In the genomic region with DNA sequence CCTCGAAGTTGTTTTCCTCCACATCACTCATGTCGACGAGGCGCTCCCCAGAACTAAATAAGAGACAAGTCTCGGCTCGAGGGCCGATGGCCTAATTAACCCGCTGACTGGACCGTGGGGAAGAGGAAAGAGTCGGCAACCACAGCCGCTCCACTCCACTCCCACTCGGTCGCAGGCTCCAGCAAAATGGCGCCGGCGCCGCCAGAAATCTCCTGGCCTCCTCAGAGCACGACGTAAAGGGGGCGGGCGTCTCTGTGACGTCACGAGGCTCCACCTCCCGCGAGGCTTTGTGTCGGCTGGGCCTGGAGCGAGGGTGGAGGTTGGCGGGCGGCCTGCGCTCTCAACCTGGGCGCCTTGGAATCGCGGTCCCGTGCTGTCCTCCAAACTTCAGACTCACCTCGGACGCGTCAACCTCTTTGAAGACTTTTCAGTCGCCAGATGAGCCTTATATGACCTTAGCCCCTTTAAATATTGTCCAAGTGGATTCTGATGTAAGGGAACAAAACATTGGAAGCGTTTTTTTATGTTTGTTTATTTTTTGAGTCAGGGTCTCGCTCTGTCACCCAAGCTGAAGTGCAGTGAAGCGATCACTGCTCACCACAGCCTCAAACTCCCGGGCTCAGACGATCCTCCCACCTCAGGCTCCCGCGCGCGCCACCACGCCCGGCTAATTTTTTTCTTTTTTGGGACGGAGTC, we compare ENCODE assay signal across 8 cellular contexts. TPM values are rescaled to one million over a fixed set of nuclear protein-coding genes. Genes with fewer than 3 reads are reported as not detected.
DNase-seq lines count a peak whose midpoint lies in the region; ATAC-seq, FAIRE-seq and TF ChIP-seq lines count a peak whose summit lies in the region.

A gene (minus strand): TSS at position 188 of the 696 bp plus-strand sequence. CDS start 157 bp downstream, at position 31.

- H3K79me2 ChIP-seq in astrocyte (ENCODE audit: insufficient read depth, low read length) = peaks cover 49% of the 10 kb centered on the region

- DNase-seq in NCI-H2029 treated with DMSO at 0.1 percent for 48 hours (lab: John Stamatoyannopoulos, UW) = peak; percentile 68
- DNase-seq in T-helper 9 cell = peak; percentile 96
- peak; percentile 80 for DNase-seq in astrocyte (ENCODE audit: low read depth)
- peak; percentile 98 to 100 (median 99) for DNase-seq in right cardiac atrium
- DNase-seq in putamen (ENCODE audit: low spot score) = peak; percentile 97
- DNase-seq in uterus = peak; percentile 98

- WGBS in right cardiac atrium = 14% methylated on average over 50 of the region's 50 CpGs

- peaks cover 1% of the 10 kb centered on the region for H3K36me3 Mint-ChIP-seq in astrocyte (ENCODE audit: low read depth, unreplicated experiment)

- H3K4me3 ChIP-seq in astrocyte (ENCODE audit: insufficient read depth, low read depth, low read length) (peak within 1 kb of the TSS; percentile 96), right cardiac atrium (ENCODE audit: low read length) (peak within 1 kb of the TSS; percentile 93), uterus (peak within 1 kb of the TSS; percentile 88 to 93)

- peak within 1 kb of the TSS; percentile 98 for H3K4me3 Mint-ChIP-seq in astrocyte (ENCODE audit: unreplicated experiment)

- ATAC-seq in GM18511 (IDR thresholded peaks at IDR 0.05; ENCODE audit: unreplicated experiment) = peak; percentile 91
- peak; percentile 83 for ATAC-seq in HG03025 (IDR thresholded peaks at IDR 0.05; ENCODE audit: low FRiP score, unreplicated experiment)
- ATAC-seq in right cardiac atrium = peak; percentile 98 to 99

- peaks cover 17% of the 10 kb centered on the region for H3K4me1 Mint-ChIP-seq in astrocyte (ENCODE audit: low read depth, unreplicated experiment)

- no peaks in the 10 kb centered on the region for H3K27me3 ChIP-seq in astrocyte (ENCODE audit: insufficient read depth, low read length)
- no peaks in the 10 kb centered on the region for H3K27me3 ChIP-seq in right cardiac atrium (ENCODE audit: control insufficient read depth, insufficient read depth)
- no peaks in the 10 kb centered on the region for H3K27me3 ChIP-seq in uterus

- intact Hi-C loops in right cardiac atrium (cut with DNase I) = no loop called here
- intact Hi-C loops in uterus (cut with DNase I; ENCODE audit: low total_unique reads) = no loop called here

- FAIRE-seq in astrocyte (lab: Jason Lieb, UNC) = no peak

- no peaks in the 10 kb centered on the region for H3K27me3 Mint-ChIP-seq in astrocyte (ENCODE audit: low read depth, unreplicated experiment)

- H3K27ac Mint-ChIP-seq in astrocyte (ENCODE audit: unreplicated experiment) = peak within 1 kb of the TSS; percentile 100

- H4K20me1 ChIP-seq in astrocyte (ENCODE audit: insufficient read depth, low read length) = peaks cover 46% of the 10 kb centered on the region

- H3K36me3 ChIP-seq in astrocyte (ENCODE audit: insufficient read depth, low read length) = no peaks in the 10 kb centered on the region
- H3K36me3 ChIP-seq in uterus = no peaks in the 10 kb centered on the region

- peak within 1 kb of the TSS; percentile 99 for H3K9ac ChIP-seq in astrocyte (ENCODE audit: low read length)

- H3K27ac ChIP-seq in astrocyte (ENCODE audit: low read depth, low read length) = peak within 1 kb of the TSS; percentile 98
- peak within 1 kb of the TSS; percentile 97 for H3K27ac ChIP-seq in right cardiac atrium (ENCODE audit: low read length)
- H3K27ac ChIP-seq in uterus = peak within 1 kb of the TSS; percentile 97 to 99

- TF ChIP-seq CTCF in astrocyte (IDR thresholded peaks at IDR 0.05; ENCODE audit: insufficient read depth, low read depth, low read length) = no peak
- TF ChIP-seq CTCF in uterus (IDR thresholded peaks at IDR 0.05) = peak in 1 of 4 experiments; percentile 30

- peak; percentile 93 to 98 for TF ChIP-seq POLR2A in uterus (IDR thresholded peaks at IDR 0.05)

- H3K4me2 ChIP-seq in astrocyte (ENCODE audit: low read length) = peak within 1 kb of the TSS; percentile 91

- H3K9me3 ChIP-seq in astrocyte (ENCODE audit: insufficient read depth, low read depth, low read length) (no peaks in the 10 kb centered on the region), right cardiac atrium (ENCODE audit: control insufficient read depth, low read length) (no peaks in the 10 kb centered on the region), uterus (no peaks in the 10 kb centered on the region)

- H3K4me1 ChIP-seq in astrocyte (ENCODE audit: insufficient read depth, low read length) = peaks cover 10% of the 10 kb centered on the region
- peaks cover 6% of the 10 kb centered on the region for H3K4me1 ChIP-seq in right cardiac atrium (ENCODE audit: control insufficient read depth, insufficient read depth, low read length)
- peaks cover 0 to 8% of the 10 kb centered on the region in 2 donors for H3K4me1 ChIP-seq in uterus

- peak within 1 kb of the TSS; percentile 79 for H2AFZ ChIP-seq in astrocyte (ENCODE audit: low read depth, low read length)

- no peaks in the 10 kb centered on the region for H3K9me3 Mint-ChIP-seq in astrocyte (ENCODE audit: unreplicated experiment)

RNA-seq across cellular contexts. Expression of the gene that starts here (rescaled TPM):
- total RNA-seq in astrocyte (72.4 and 86.0 TPM in 2 replicates), right cardiac atrium (10 to 100 TPM; 31.9 to 52.1 (median 42.7) TPM), uterus (100 to 1,000 TPM in 1 of 4 donors, 10 to 100 TPM in 3; 12.6 to 144 (median 80.6) TPM)
- polyA plus RNA-seq in right cardiac atrium = 38.9 TPM

Comparison
In these comparisons a context has a peak if more than half of its experiments do, and no peak if none do; other contexts are left out.
1. Peak in every context shown above with its lines: DNase-seq, ATAC-seq, H3K4me3 ChIP-seq and H3K27ac ChIP-seq.